In genomic region chr10:50409965-50410811, GRCh38 we compare ENCODE assay signal across 10 cellular contexts.
DNase-seq lines count a peak whose midpoint lies in the region; ATAC-seq, FAIRE-seq and TF ChIP-seq lines count a peak whose summit lies in the region.
"Had no signal": no experiment of that assay in that cellular context is flagged by ENCODE, and none has a peak within 500 bp of the region (broad histone marks: within the 10 kb centered on the region; RNA-seq: fewer than 3 reads in every experiment).

No MANE protein-coding gene starts in this region.

- H3K4me1 ChIP-seq in RWPE2 (ENCODE audit: insufficient read depth, poor library complexity, severe bottlenecking) (peaks cover 30% of the 10 kb centered on the region), osteoblast (ENCODE audit: insufficient read depth, low read length) (peaks cover 18% of the 10 kb centered on the region), upper lobe of left lung (peaks cover 17 to 38% (median 20%) of the 10 kb centered on the region in 4 donors)

- H3K27ac ChIP-seq in RWPE2 (ENCODE audit: poor library complexity, severe bottlenecking) = peak overlapping the region; percentile 25
- H3K27ac ChIP-seq in osteoblast (ENCODE audit: low read depth, low read length) = peak overlapping the region; percentile 38
- H3K27ac ChIP-seq in upper lobe of left lung = peak overlapping the region in 1 of 4 donors; percentile 34
- H3K27ac ChIP-seq: thoracic aorta had no signal

- ATAC-seq in RWPE2 (ENCODE audit: low read depth) = peak; percentile 45; the same call in 2 of the 3 replicates
- peak; percentile 58 for ATAC-seq in effector memory CD8-positive, alpha-beta T cell (replicated peaks)
- no peak for ATAC-seq in upper lobe of left lung (ENCODE audit: low FRiP score in 2 of 2)
- ATAC-seq in GM21390 (IDR thresholded peaks at IDR 0.05; ENCODE audit: unreplicated experiment) = no peak
- ATAC-seq in esophagus mucosa = no peak

- H3K4me1 Mint-ChIP-seq in effector memory CD8-positive, alpha-beta T cell (ENCODE audit: low read depth in 2 of 2) = peaks cover 23 to 40% of the 10 kb centered on the region in 2 donors

- H3K4me3 ChIP-seq in RWPE2 (ENCODE audit: severe bottlenecking) = no peak overlapping the region
- H3K4me3 ChIP-seq in osteoblast (ENCODE audit: insufficient read depth, low read length) = no peak overlapping the region
- H3K4me3 ChIP-seq in upper lobe of left lung = no peak overlapping the region
- H3K4me3 ChIP-seq: thoracic aorta had no signal

- H3K27ac Mint-ChIP-seq in effector memory CD8-positive, alpha-beta T cell = peak overlapping the region; percentile 9 to 44

- WGBS in upper lobe of left lung, 2 donors = 65 to 69% methylated on average over 6 of the region's 6 CpGs

- H3K36me3 ChIP-seq in RWPE2 (ENCODE audit: low read depth) (no peaks in the 10 kb centered on the region), osteoblast (ENCODE audit: insufficient read depth, low read length) (no peaks in the 10 kb centered on the region), upper lobe of left lung (no peaks in the 10 kb centered on the region)
- H3K36me3 ChIP-seq: thoracic aorta had no signal

- peaks cover 5% of the 10 kb centered on the region for H3K36me3 Mint-ChIP-seq in effector memory CD8-positive, alpha-beta T cell (ENCODE audit: insufficient read depth)

- peaks cover 89% of the 10 kb centered on the region for H3K79me2 ChIP-seq in osteoblast (ENCODE audit: insufficient read depth, low read length)

- TF ChIP-seq POLR2A in H54 (IDR thresholded peaks at IDR 0.05; ENCODE audit: low read depth, low read length) = no peak
- TF ChIP-seq POLR2A in upper lobe of left lung (IDR thresholded peaks at IDR 0.05) = no peak

- DNase-seq in H54 (ENCODE audit: insufficient read length, low spot score) (no peak), RWPE2 (ENCODE audit: low spot score) (no peak), osteoblast (ENCODE audit: insufficient read length, low spot score, missing footprints) (peak; percentile 65), upper lobe of left lung (no peak)
- no peak for DNase-seq in effector memory CD8-positive, alpha-beta T cell
- DNase-seq: activated CD8-positive, alpha-beta memory T cell treated with anti-CD3 and anti-CD28 coated beads, Interleukin-2, amount 50 U/mL, for 4 hours; Caco-2 had no signal

- H3K4me2 ChIP-seq in osteoblast (ENCODE audit: insufficient read depth, low read length) = no peak overlapping the region

- H3K9me3 Mint-ChIP-seq in effector memory CD8-positive, alpha-beta T cell = no peaks in the 10 kb centered on the region

- TF ChIP-seq CTCF in RWPE2 (IDR thresholded peaks at IDR 0.05; ENCODE audit: poor library complexity, severe bottlenecking) (no peak), osteoblast (IDR thresholded peaks at IDR 0.05; ENCODE audit: extremely low read depth, low read depth, low read length) (no peak), upper lobe of left lung (IDR thresholded peaks at IDR 0.05) (no peak)

- H3K4me3 Mint-ChIP-seq in effector memory CD8-positive, alpha-beta T cell = no peak overlapping the region

- no peak overlapping the region for H2AFZ ChIP-seq in osteoblast (ENCODE audit: low read length)

- no peak for TF ChIP-seq EP300 in upper lobe of left lung (IDR thresholded peaks at IDR 0.05)

- H4K20me1 ChIP-seq in osteoblast (ENCODE audit: insufficient read depth, low read length) = peaks cover 16% of the 10 kb centered on the region

- FAIRE-seq in H54 (lab: Jason Lieb, UNC) = peak; percentile 86

- H3K27me3 ChIP-seq in RWPE2 (ENCODE audit: insufficient read depth, poor library complexity, severe bottlenecking) (no peaks in the 10 kb centered on the region), osteoblast (ENCODE audit: insufficient read depth, low read length) (no peaks in the 10 kb centered on the region), upper lobe of left lung (no peaks in the 10 kb centered on the region)

- no peaks in the 10 kb centered on the region for H3K27me3 Mint-ChIP-seq in effector memory CD8-positive, alpha-beta T cell

- H3K9me3 ChIP-seq in RWPE2 (ENCODE audit: severe bottlenecking) (peaks cover 3% of the 10 kb centered on the region), osteoblast (ENCODE audit: low read depth, low read length) (no peaks in the 10 kb centered on the region), upper lobe of left lung (peaks cover 0 to 5% (median 0%) of the 10 kb centered on the region in 4 donors)
- H3K9me3 ChIP-seq: Caco-2 had no signal

Comparison
In these comparisons a context has a peak if more than half of its experiments do, and no peak if none do; other contexts are left out.
1. ATAC-seq: peak in RWPE2 (single experiment) and effector memory CD8-positive, alpha-beta T cell (single experiment); none in upper lobe of left lung (0 of 2), GM21390 (single experiment) and esophagus mucosa (single experiment).